In genomic region chr11:8813658-8814057, GRCh38 we compare ENCODE assay signal across 8 cellular contexts.
DNase-seq lines count a peak whose midpoint lies in the region; ATAC-seq, FAIRE-seq and TF ChIP-seq lines count a peak whose summit lies in the region.

No MANE protein-coding gene starts in this region.

- peak; percentile 75 to 79 for TF ChIP-seq CTCF in brain (conservative IDR thresholded peaks at IDR 0.05)
- peak; percentile 78 for TF ChIP-seq CTCF in smooth muscle cell (IDR thresholded peaks at IDR 0.05; ENCODE audit: borderline replicate concordance, insufficient read depth, poor library complexity, severe bottlenecking)

- DNase-seq in DMS79 (lab: John Stamatoyannopoulos, UW) (peak; percentile 36), H54 (ENCODE audit: insufficient read length, low spot score) (peak; percentile 87), NCI-H1092 (lab: John Stamatoyannopoulos, UW) (peak; percentile 50), T follicular helper cell (ENCODE audit: low read depth) (peak; percentile 12), inferior parietal cortex (ENCODE audit: extremely low spot score) (peak; percentile 83), smooth muscle cell (lab: John Stamatoyannopoulos, UW; ENCODE audit: unreplicated experiment) (no peak)

- H2AFZ ChIP-seq in smooth muscle cell (ENCODE audit: low read depth): no peak overlapping the region

- no peak overlapping the region for H3K27ac Mint-ChIP-seq in brain

- ATAC-seq in GM21619 (IDR thresholded peaks at IDR 0.05; ENCODE audit: unreplicated experiment): no peak

- no peak overlapping the region for H3K4me3 Mint-ChIP-seq in brain

- TF ChIP-seq POLR2A in H54 (IDR thresholded peaks at IDR 0.05; ENCODE audit: low read depth, low read length): no peak

- no peak for FAIRE-seq in H54 (lab: Jason Lieb, UNC)

- no peaks in the 10 kb centered on the region for H3K9me3 ChIP-seq in smooth muscle cell (replicated peaks; ENCODE audit: low read depth)

- peaks cover 10% of the 10 kb centered on the region for H3K36me3 Mint-ChIP-seq in brain

- peaks cover 35% of the 10 kb centered on the region for H3K4me1 Mint-ChIP-seq in brain

- 8% methylated on average over 1 of the region's 1 CpG for WGBS in smooth muscle cell (ENCODE audit: low lambda C conversion rate)

- H3F3A ChIP-seq in smooth muscle cell (ENCODE audit: low read depth): peaks cover 62% of the 10 kb centered on the region

- H3K27me3 ChIP-seq in smooth muscle cell (ENCODE audit: low read depth): no peaks in the 10 kb centered on the region

- H3K27me3 Mint-ChIP-seq in brain: peaks cover 4% of the 10 kb centered on the region

- H3K9ac ChIP-seq in smooth muscle cell (ENCODE audit: low read depth): no peak overlapping the region

- H3K27ac ChIP-seq in smooth muscle cell (ENCODE audit: low read depth): peak overlapping the region; percentile 94

- no peaks in the 10 kb centered on the region for H3K36me3 ChIP-seq in smooth muscle cell (ENCODE audit: low read depth)

- H3K79me2 ChIP-seq in smooth muscle cell (ENCODE audit: low read depth): peaks cover 79% of the 10 kb centered on the region

- H3K4me3 ChIP-seq in smooth muscle cell: no peak overlapping the region

- H3K4me2 ChIP-seq in smooth muscle cell: peak overlapping the region; percentile 55

- H3K4me1 ChIP-seq in smooth muscle cell (ENCODE audit: low read depth): peaks cover 45% of the 10 kb centered on the region

- peaks cover 0 to 7% (median 0%) of the 10 kb centered on the region in 5 experiments for H3K9me3 Mint-ChIP-seq in brain

- peaks cover 9% of the 10 kb centered on the region for H4K20me1 ChIP-seq in smooth muscle cell (ENCODE audit: low read depth)
